9 cellular contexts compared by ENCODE assay signal in the genomic region with DNA sequence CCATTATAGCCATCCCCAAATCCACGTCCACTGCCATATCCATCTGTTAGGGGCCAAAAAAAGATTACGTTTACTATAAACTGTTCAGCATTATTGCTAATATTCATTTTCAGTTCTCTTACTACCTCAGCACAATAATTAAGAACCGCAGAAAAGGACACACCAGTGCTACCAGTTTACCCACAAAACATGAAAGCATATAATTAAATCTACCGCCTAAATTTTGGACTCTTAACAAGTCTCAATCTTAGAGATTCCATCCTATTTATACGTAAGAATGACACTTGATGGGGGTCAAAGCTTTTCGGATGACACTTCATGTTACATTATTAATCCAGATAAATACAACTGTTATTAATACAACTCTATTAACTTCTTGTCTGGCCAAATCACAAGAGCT. TPM values are rescaled to one million over a fixed set of nuclear protein-coding genes. Genes with fewer than 3 reads are reported as not detected.
DNase-seq lines count a peak whose midpoint lies in the region; ATAC-seq, FAIRE-seq and TF ChIP-seq lines count a peak whose summit lies in the region.
"Had no signal": no experiment of that assay in that cellular context is flagged by ENCODE, and none has a peak within 500 bp of the region (broad histone marks: within the 10 kb centered on the region; RNA-seq: fewer than 3 reads in every experiment).

No MANE protein-coding gene starts in this region.

- H3K27ac ChIP-seq in CD4-positive, alpha-beta T cell (ENCODE audit: low read depth, low read length), result no peak overlapping the region
- H3K27ac ChIP-seq in KMS-11 (peak overlapping the region; percentile 94; the same call in 1 of the 2 replicates), K562 (ENCODE audit: extremely low read depth, low read depth, low read length) (no peak overlapping the region), esophagus squamous epithelium (peak overlapping the region in 2 of 4 donors; percentile 40 to 100)

- DNase-seq in CD4-positive, alpha-beta T cell, result no peak
- DNase-seq in K562 (ENCODE audit: extremely low read depth in 1 of 4, low spot score in 3 of 4) (no peak), naive B cell (no peak), esophagus squamous epithelium (lab: John Stamatoyannopoulos, UW) (no peak), ureter (ENCODE audit: low spot score) (no peak)
- DNase-seq: SHP77 treated with DMSO at 0.1 percent for 48 hours had no signal

- intact Hi-C loops in CD4-positive, alpha-beta T cell (cut with DNase I, micrococcal nuclease), result loop anchor here (2.0 to 10.0 kb wide), 4 partner anchors 43 to 969 kb away; a partner anchor contains a TSS
- intact Hi-C loops in K562 (cut with micrococcal nuclease), result no loop called here
- intact Hi-C loops in esophagus squamous epithelium (cut with DNase I), result loop anchor here (10.0 kb wide), 1 partner anchor 101 kb away; no protein-coding TSS in a partner anchor

- POLR2A ChIA-PET in CD4-positive, alpha-beta T cell (lab: Charles Lee), result interaction anchor here (1.2 to 13.0 kb wide), 8 partner anchors 7 to 105 kb away, joined by 3 to 183 read pairs (median 38); a partner anchor contains a TSS
- POLR2A ChIA-PET in K562 (lab: Yijun Ruan, JAX), result interaction anchor here (1.1 to 4.7 kb wide), 6 partner anchors 8 to 170 kb away, joined by 3 to 80 read pairs (median 8); a partner anchor contains a TSS

- in situ Hi-C loops in K562 (cut with MboI), result loop anchor here (5.0 kb wide), 1 partner anchor 91 kb away; no protein-coding TSS in a partner anchor

- H3K4me2 ChIP-seq in KMS-11, result peak overlapping the region; percentile 82
- H3K4me2 ChIP-seq in K562 (ENCODE audit: insufficient read depth, low read length), result peak overlapping the region; percentile 28; the same call in 1 of the 2 replicates

- peak overlapping the region; percentile 78 for H3K4me3 Mint-ChIP-seq in CD4-positive, alpha-beta T cell
- peak overlapping the region in 6 of 8 donors; percentile 30 to 100 (median 78) for H3K4me3 Mint-ChIP-seq in naive B cell

- H3K4me1 ChIP-seq in KMS-11 (ENCODE audit: low read depth, poor library complexity, severe bottlenecking), result peaks cover 71% of the 10 kb centered on the region
- H3K4me1 ChIP-seq in K562 (replicated peaks in 1 of 2; ENCODE audit: control insufficient read depth in 2 of 2, insufficient read depth in 2 of 2, low read length in 2 of 2), result peaks cover 3 to 30% of the 10 kb centered on the region in 2 experiments; a peak in 3 of 5 replicates
- peaks cover 15 to 74% (median 50%) of the 10 kb centered on the region in 3 donors for H3K4me1 ChIP-seq in esophagus squamous epithelium

- TF ChIP-seq POLR2A in K562 (conservative IDR thresholded peaks at IDR 0.05) (no peak), esophagus squamous epithelium (IDR thresholded peaks at IDR 0.05) (no peak)

- peaks cover 80% of the 10 kb centered on the region for H3K36me3 ChIP-seq in KMS-11 (ENCODE audit: insufficient read depth)
- H3K36me3 ChIP-seq in K562 (ENCODE audit: control insufficient read depth, insufficient read depth, low read length), result peaks cover 87% of the 10 kb centered on the region
- H3K36me3 ChIP-seq in esophagus squamous epithelium, result peaks cover 15 to 71% (median 42%) of the 10 kb centered on the region in 3 donors

- TF ChIP-seq CTCF in CD4-positive, alpha-beta T cell (IDR thresholded peaks at IDR 0.05), result no peak
- no peak for TF ChIP-seq CTCF in KMS-11 (conservative IDR thresholded peaks at IDR 0.05; ENCODE audit: low read depth, low read length)
- no peak for TF ChIP-seq CTCF in K562 (IDR thresholded peaks at IDR 0.05 in 2 of 3, conservative IDR thresholded peaks at IDR 0.05 in 1 of 3; ENCODE audit: insufficient read depth in 2 of 3, low read depth in 1 of 3, low read length in 3 of 3)
- no peak for TF ChIP-seq CTCF in esophagus squamous epithelium (IDR thresholded peaks at IDR 0.05)

- peaks cover 98% of the 10 kb centered on the region for H3K36me3 Mint-ChIP-seq in CD4-positive, alpha-beta T cell (ENCODE audit: low read depth)
- peaks cover 66 to 70% of the 10 kb centered on the region in 2 donors for H3K36me3 Mint-ChIP-seq in naive B cell

- H3K4me3 ChIP-seq in KMS-11 (IDR thresholded peaks at IDR 0.05; ENCODE audit: insufficient read depth, low read depth, low read length) (no peak overlapping the region), K562 (no peak overlapping the region; the same call in 1 of the 2 replicates), esophagus squamous epithelium (peak overlapping the region in 2 of 4 donors; percentile 4 to 91)

- peaks cover 6% of the 10 kb centered on the region for H3K27me3 Mint-ChIP-seq in CD4-positive, alpha-beta T cell
- H3K27me3 Mint-ChIP-seq in naive B cell, result no peaks in the 10 kb centered on the region

- no TSS peak for BruUV-seq in K562 (replicated peaks; lab: Mats Ljungman, UMichigan)

- TF ChIP-seq RAD21 in K562 (CRISPR knock-in tag; conservative IDR thresholded peaks at IDR 0.05 in 1 of 2, IDR thresholded peaks at IDR 0.05 in 1 of 2), result no peak

- WGBS in K562 (ENCODE audit: insufficient coverage, low coverage, missing lambda C conversion rate), result 75% methylated on average over 6 of the region's 6 CpGs
- 44 to 54% methylated on average over 6 of the region's 6 CpGs for WGBS in esophagus squamous epithelium, 2 donors

- peaks cover 71% of the 10 kb centered on the region for H3K4me1 Mint-ChIP-seq in CD4-positive, alpha-beta T cell (ENCODE audit: low read depth)
- peaks cover 60 to 77% (median 63%) of the 10 kb centered on the region in 3 donors for H3K4me1 Mint-ChIP-seq in naive B cell

- H3K27ac Mint-ChIP-seq in CD4-positive, alpha-beta T cell, result peak overlapping the region; percentile 99
- peak overlapping the region in 3 of 6 donors; percentile 28 to 100 (median 92) for H3K27ac Mint-ChIP-seq in naive B cell

- H3K9me3 Mint-ChIP-seq in CD4-positive, alpha-beta T cell, result no peaks in the 10 kb centered on the region
- H3K9me3 Mint-ChIP-seq in naive B cell, result peaks cover 0 to 4% (median 0%) of the 10 kb centered on the region in 7 donors

- CTCF ChIA-PET in CD4-positive, alpha-beta T cell (lab: Charles Lee), result interaction anchor here (3.3 to 4.5 kb wide), 3 partner anchors 8 to 117 kb away, joined by 13 to 30 read pairs (median 17); no protein-coding TSS in a partner anchor
- CTCF ChIA-PET in K562 (lab: Yijun Ruan, JAX; ENCODE audit: low intra/inter-chr PET ratio), result no interaction called here

- H4K20me1 ChIP-seq in KMS-11 (ENCODE audit: insufficient read depth), result peaks cover 89% of the 10 kb centered on the region
- H4K20me1 ChIP-seq in K562 (replicated peaks; ENCODE audit: control insufficient read depth, insufficient read depth, low read length), result peaks cover 70% of the 10 kb centered on the region

- H3K79me2 ChIP-seq in KMS-11 (ENCODE audit: insufficient read depth, low read depth) (peaks cover 97% of the 10 kb centered on the region), K562 (ENCODE audit: control insufficient read depth, insufficient read depth, low read length) (peaks cover 93% of the 10 kb centered on the region)

- no peaks in the 10 kb centered on the region for H3K9me1 ChIP-seq in K562 (ENCODE audit: control insufficient read depth, insufficient read depth, low read length)

- FAIRE-seq in K562 (lab: Jason Lieb, UNC), result no peak

- H3K9me3 ChIP-seq in CD4-positive, alpha-beta T cell (ENCODE audit: control insufficient read depth, low read length), result no peaks in the 10 kb centered on the region
- H3K9me3 ChIP-seq in K562 (replicated peaks; ENCODE audit: control insufficient read depth, insufficient read depth, low read depth, low read length) (no peaks in the 10 kb centered on the region), esophagus squamous epithelium (no peaks in the 10 kb centered on the region)

- peak overlapping the region; percentile 98; the same call in 1 of the 2 replicates for H3K9ac ChIP-seq in KMS-11
- H3K9ac ChIP-seq in K562 (ENCODE audit: insufficient read depth in 1 of 2, low read depth in 2 of 2, low read length in 2 of 2), result peak overlapping the region in 1 of 2 experiments; percentile 99; a peak in 1 of 4 replicates

- H3K27me3 ChIP-seq in CD4-positive, alpha-beta T cell (ENCODE audit: control insufficient read depth, insufficient read depth, low read length), result no peaks in the 10 kb centered on the region
- no peaks in the 10 kb centered on the region for H3K27me3 ChIP-seq in KMS-11 (ENCODE audit: insufficient read depth, low read depth)
- H3K27me3 ChIP-seq in K562 (ENCODE audit: control insufficient read depth in 2 of 2, insufficient read depth in 2 of 2, low read length in 2 of 2), result no peaks in the 10 kb centered on the region
- no peaks in the 10 kb centered on the region for H3K27me3 ChIP-seq in esophagus squamous epithelium

- no peak overlapping the region for H2AFZ ChIP-seq in KMS-11 (ENCODE audit: low read depth)
- H2AFZ ChIP-seq in K562 (ENCODE audit: low read depth, low read length), result no peak overlapping the region

- ATAC-seq in CD4-positive, alpha-beta T cell (ENCODE audit: poor library complexity), result no peak
- ATAC-seq in K562 (no peak), naive B cell (ENCODE audit: low read depth in 2 of 2) (no peak), GM21737 (IDR thresholded peaks at IDR 0.05; ENCODE audit: unreplicated experiment) (no peak), HG02623 (IDR thresholded peaks at IDR 0.05; ENCODE audit: unreplicated experiment) (no peak)

- TF ChIP-seq EP300 in K562 (IDR thresholded peaks at IDR 0.05; ENCODE audit: low read length), result no peak

RNA-seq across cellular contexts. Expression of a gene that starts 4.7 kb away (rescaled TPM):
- total RNA-seq in CD4-positive, alpha-beta T cell, result 100 to 1,000 TPM; 282 to 299 TPM
- 193 and 905 TPM in 2 replicates for total RNA-seq in K562 (2011; cell fraction: chromatin; rRNA removed; ENCODE audit: low replicate concordance)
- total RNA-seq in K562 (2011; cell fraction: nucleolus; rRNA removed), result 107 and 139 TPM in 2 replicates
- total RNA-seq in K562 (2011; cell fraction: nucleoplasm; rRNA removed), result 296 and 406 TPM in 2 replicates
- total RNA-seq in K562 (2014; rRNA removed), result 604 and 630 TPM in 2 replicates
- 728 and 855 TPM in 2 replicates for total RNA-seq in K562 (2014; rRNA removed; fragmentation: Illumina TruSeq; extraction: Trizol)
- 730 and 803 TPM in 2 replicates for total RNA-seq in K562 (2015; rRNA removed; fragmentation: Illumina TruSeq; extraction: Trizol)
- 707 and 876 TPM in 2 replicates for total RNA-seq in K562 (2021)
- 466 and 782 TPM in 2 replicates for polyA plus RNA-seq in K562 (2011; rRNA removed)
- polyA plus RNA-seq in K562 (2011; cell fraction: cytosol; rRNA removed), result 112 and 259 TPM in 2 replicates
- 299 and 394 TPM in 2 replicates for polyA plus RNA-seq in K562 (2011; cell fraction: nucleus; rRNA removed)
- polyA plus RNA-seq in K562 (2012), result 752 and 1,692 TPM in 2 replicates
- 1,478 and 1,489 TPM in 2 replicates for polyA plus RNA-seq in K562 (2014; fragmentation: Illumina TruSeq; extraction: Trizol)
- 1,000 to 10,000 TPM in 1 of 2 experiments, 100 to 1,000 TPM in 1; 865 to 1,390 TPM for polyA plus RNA-seq in K562 (2014; fragmentation: Nextera tagmentation; extraction: Ambion mirVana)
- polyA plus RNA-seq in K562 (2014; rRNA removed), result 1,850 and 1,989 TPM in 2 replicates
- 654 and 757 TPM in 2 replicates for polyA minus RNA-seq in K562 (2011; rRNA and poly(A)+ RNA removed)
- 230 and 283 TPM in 2 replicates for polyA minus RNA-seq in K562 (2011; cell fraction: cytosol; rRNA and poly(A)+ RNA removed)
- polyA minus RNA-seq in K562 (2011; cell fraction: nucleus; rRNA and poly(A)+ RNA removed), result 153 and 242 TPM in 2 replicates
- 100 to 1,000 TPM; 585 to 820 (median 621) TPM for polyA plus RNA-seq in naive B cell (ENCODE audit: low read depth in 6 of 6)
- total RNA-seq in esophagus squamous epithelium, result 100 to 1,000 TPM; 148 to 256 (median 203) TPM
- total RNA-seq in ureter, result 409 TPM

RNA-seq across cellular contexts. Expression of a gene that starts 5.7 kb away (rescaled TPM):
- 100 to 1,000 TPM; 124 to 132 TPM for total RNA-seq in CD4-positive, alpha-beta T cell
- total RNA-seq in K562 (2011; cell fraction: chromatin; rRNA removed; ENCODE audit: low replicate concordance), result 99.0 and 229 TPM in 2 replicates
- 91.9 and 108 TPM in 2 replicates for total RNA-seq in K562 (2011; cell fraction: nucleolus; rRNA removed)
- 152 and 198 TPM in 2 replicates for total RNA-seq in K562 (2011; cell fraction: nucleoplasm; rRNA removed)
- total RNA-seq in K562 (2014; rRNA removed) (210 and 244 TPM in 2 replicates), K562 (2014; rRNA removed; fragmentation: Illumina TruSeq; extraction: Trizol) (413 and 480 TPM in 2 replicates), K562 (2015; rRNA removed; fragmentation: Illumina TruSeq; extraction: Trizol) (337 and 363 TPM in 2 replicates), K562 (2021) (253 and 256 TPM in 2 replicates), esophagus squamous epithelium (10 to 100 TPM; 24.6 to 85.3 (median 74.2) TPM), ureter (87.0 TPM)
- polyA plus RNA-seq in K562 (2011; rRNA removed) (293 and 364 TPM in 2 replicates), K562 (2014; fragmentation: Illumina TruSeq; extraction: Trizol) (310 and 328 TPM in 2 replicates), K562 (2014; fragmentation: Nextera tagmentation; extraction: Ambion mirVana) (100 to 1,000 TPM; 198 to 245 TPM), K562 (2014; rRNA removed) (389 and 408 TPM in 2 replicates), naive B cell (ENCODE audit: low read depth in 6 of 6) (100 to 1,000 TPM in 2 of 6 donors, 10 to 100 TPM in 4; 83.0 to 153 (median 94.2) TPM)
- 75.2 and 113 TPM in 2 replicates for polyA plus RNA-seq in K562 (2011; cell fraction: cytosol; rRNA removed)
- polyA plus RNA-seq in K562 (2011; cell fraction: nucleus; rRNA removed), result 155 and 212 TPM in 2 replicates
- 208 and 278 TPM in 2 replicates for polyA plus RNA-seq in K562 (2012)
- 124 and 155 TPM in 2 replicates for polyA minus RNA-seq in K562 (2011; rRNA and poly(A)+ RNA removed)
- polyA minus RNA-seq in K562 (2011; cell fraction: cytosol; rRNA and poly(A)+ RNA removed), result 51.7 and 53.1 TPM in 2 replicates
- polyA minus RNA-seq in K562 (2011; cell fraction: nucleus; rRNA and poly(A)+ RNA removed), result 135 and 212 TPM in 2 replicates

RNA-seq across cellular contexts. Expression of a gene that starts 43.9 kb away (rescaled TPM):
- total RNA-seq in CD4-positive, alpha-beta T cell, result under 1 TPM; 0.45 to 0.93 TPM
- total RNA-seq in K562 (2011; cell fraction: chromatin; rRNA removed; ENCODE audit: low replicate concordance), result 6.9 and 15.2 TPM in 2 replicates
- 7.7 and 8.9 TPM in 2 replicates for total RNA-seq in K562 (2011; cell fraction: nucleolus; rRNA removed)
- total RNA-seq in K562 (2011; cell fraction: nucleoplasm; rRNA removed), result 12.5 and 15.0 TPM in 2 replicates
- total RNA-seq in K562 (2014; rRNA removed), result 9.1 and 14.1 TPM in 2 replicates
- 16.2 and 17.0 TPM in 2 replicates for total RNA-seq in K562 (2014; rRNA removed; fragmentation: Illumina TruSeq; extraction: Trizol)
- 14.3 and 15.2 TPM in 2 replicates for total RNA-seq in K562 (2015; rRNA removed; fragmentation: Illumina TruSeq; extraction: Trizol)
- 11.8 and 12.2 TPM in 2 replicates for total RNA-seq in K562 (2021)
- 12.4 and 13.7 TPM in 2 replicates for polyA plus RNA-seq in K562 (2011; rRNA removed)
- 4.6 and 7.2 TPM in 2 replicates for polyA plus RNA-seq in K562 (2011; cell fraction: cytosol; rRNA removed)
- 3.7 and 7.1 TPM in 2 replicates for polyA plus RNA-seq in K562 (2011; cell fraction: nucleus; rRNA removed)
- 7.3 and 11.7 TPM in 2 replicates for polyA plus RNA-seq in K562 (2012)
- 14.4 and 16.9 TPM in 2 replicates for polyA plus RNA-seq in K562 (2014; fragmentation: Illumina TruSeq; extraction: Trizol)
- polyA plus RNA-seq in K562 (2014; fragmentation: Nextera tagmentation; extraction: Ambion mirVana), result 1 to 10 TPM; 2.9 to 4.8 TPM
- 9.5 and 10.7 TPM in 2 replicates for polyA plus RNA-seq in K562 (2014; rRNA removed)
- polyA minus RNA-seq in K562 (2011; rRNA and poly(A)+ RNA removed), result 14.4 and 20.7 TPM in 2 replicates
- 3.3 and 5.5 TPM in 2 replicates for polyA minus RNA-seq in K562 (2011; cell fraction: cytosol; rRNA and poly(A)+ RNA removed)
- polyA minus RNA-seq in K562 (2011; cell fraction: nucleus; rRNA and poly(A)+ RNA removed), result 4.0 and 13.1 TPM in 2 replicates
- polyA plus RNA-seq in naive B cell (ENCODE audit: low read depth in 6 of 6), result 1 to 10 TPM in 5 of 6 donors, under 1 TPM in 1; 0.93 to 4.1 (median 2.4) TPM
- total RNA-seq in esophagus squamous epithelium, result 1 to 10 TPM; 2.0 to 8.4 (median 5.6) TPM
- 6.3 TPM for total RNA-seq in ureter
